In genomic region chr9:131333771-131334567, GRCh38 we compare ENCODE assay signal across 1 cellular context.
TF ChIP-seq lines count a peak whose summit lies in the region.

No MANE protein-coding gene starts in this region.

TF ChIP-seq in H1, 55 proteins besides CTCF, POLR2A, EP300 and RAD21:
- TF ChIP-seq EZH2 (IDR thresholded peaks at IDR 0.05; ENCODE audit: low read depth, low read length, severe bottlenecking) (no peak), SIN3A (conservative IDR thresholded peaks at IDR 0.05 in 1 of 2, IDR thresholded peaks at IDR 0.05 in 1 of 2; ENCODE audit: low read depth in 1 of 2, low read length in 2 of 2) (no peak), POU5F1 (IDR thresholded peaks at IDR 0.05; ENCODE audit: low read depth, low read length) (no peak), ZNF274 (IDR thresholded peaks at IDR 0.05; ENCODE audit: borderline replicate concordance, extremely low read depth, low read length) (no peak), CREB1 (IDR thresholded peaks at IDR 0.05) (no peak)
